Comparison of ENCODE assay signal across 8 cellular contexts in the genomic region with DNA sequence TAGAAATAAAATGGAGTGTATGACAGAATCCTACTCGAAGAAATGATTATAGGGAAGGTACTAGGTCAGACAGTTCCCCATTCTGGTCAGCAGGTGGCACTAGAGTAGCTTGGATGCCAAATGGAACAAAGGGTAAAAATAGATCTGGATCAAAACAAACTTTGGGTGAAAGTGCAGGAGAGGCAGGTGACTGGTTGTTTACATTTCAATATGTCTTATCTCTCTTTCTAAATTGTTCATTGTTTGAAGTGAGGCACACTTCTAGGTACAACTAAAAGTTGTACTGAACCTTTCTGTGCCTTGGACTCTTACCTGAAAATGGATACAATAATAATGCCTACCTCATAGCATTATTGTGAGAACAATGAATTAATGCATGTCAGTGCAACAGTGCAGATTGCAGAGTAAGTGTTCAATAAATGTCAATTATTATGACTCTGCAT.
DNase-seq lines count a peak whose midpoint lies in the region; ATAC-seq, FAIRE-seq and TF ChIP-seq lines count a peak whose summit lies in the region.

No MANE protein-coding gene starts in this region.

- no peaks in the 10 kb centered on the region for H3K9me3 ChIP-seq in small intestine (ENCODE audit: control insufficient read depth, low read depth)

- 3 to 9% (median 7%) methylated on average over 1 of the region's 1 CpG for WGBS in small intestine, 3 donors

- in situ Hi-C loops in GM13976 (cut with MboI; ENCODE audit: low sequenced_read_pairs, unreplicated experiment): loop anchor here (10.0 to 25.0 kb wide), 2 partner anchors 173 to 391 kb away; no protein-coding TSS in a partner anchor

- H3K4me3 ChIP-seq in small intestine (ENCODE audit: low read depth in 1 of 2, low read length in 2 of 2): no peak overlapping the region

- DNase-seq in GM13976 (ENCODE audit: low spot score) (peak; percentile 57), NCI-H146 treated with DMSO at 0.1 percent for 48 hours (lab: John Stamatoyannopoulos, UW; ENCODE audit: unreplicated experiment) (peak; percentile 91), T-helper 2 cell (peak in 4 of 5 experiments; percentile 31 to 75 (median 50)), anterior cingulate cortex (lab: John Stamatoyannopoulos, UW) (peak in 48 of 58 donors; percentile 1 to 71 (median 21)), hepatic stellate cell (ENCODE audit: low spot score) (peak; percentile 48), small intestine (peak; percentile 88), cortex of kidney (lab: John Stamatoyannopoulos, UW) (no peak)

- no peaks in the 10 kb centered on the region for H3K27me3 ChIP-seq in small intestine (ENCODE audit: control insufficient read depth in 2 of 2, insufficient read depth in 2 of 2, low read length in 2 of 2)

- FAIRE-seq in small intestine (lab: Jason Lieb, UNC): peak; percentile 78

- H3K4me1 ChIP-seq in small intestine (ENCODE audit: control insufficient read depth in 2 of 2, insufficient read depth in 1 of 2, low read depth in 1 of 2, low read length in 1 of 2): peaks cover 0 to 3% of the 10 kb centered on the region in 2 donors

- H3K27ac ChIP-seq in small intestine (ENCODE audit: low read depth in 1 of 2, low read length in 1 of 2): no peak overlapping the region

- ATAC-seq in HG02798 (IDR thresholded peaks at IDR 0.05; ENCODE audit: poor library complexity, unreplicated experiment): peak; percentile 81

- H3K36me3 ChIP-seq in small intestine (ENCODE audit: control insufficient read depth in 2 of 2, insufficient read depth in 2 of 2, low read length in 2 of 2): no peaks in the 10 kb centered on the region

- peak; percentile 86 for TF ChIP-seq CTCF in GM13976 (IDR thresholded peaks at IDR 0.05; ENCODE audit: borderline replicate concordance, control extremely low read depth, extremely low read depth, insufficient read depth, missing control alignments)
